ENCODE assay signal across 8 cellular contexts in the genomic region with DNA sequence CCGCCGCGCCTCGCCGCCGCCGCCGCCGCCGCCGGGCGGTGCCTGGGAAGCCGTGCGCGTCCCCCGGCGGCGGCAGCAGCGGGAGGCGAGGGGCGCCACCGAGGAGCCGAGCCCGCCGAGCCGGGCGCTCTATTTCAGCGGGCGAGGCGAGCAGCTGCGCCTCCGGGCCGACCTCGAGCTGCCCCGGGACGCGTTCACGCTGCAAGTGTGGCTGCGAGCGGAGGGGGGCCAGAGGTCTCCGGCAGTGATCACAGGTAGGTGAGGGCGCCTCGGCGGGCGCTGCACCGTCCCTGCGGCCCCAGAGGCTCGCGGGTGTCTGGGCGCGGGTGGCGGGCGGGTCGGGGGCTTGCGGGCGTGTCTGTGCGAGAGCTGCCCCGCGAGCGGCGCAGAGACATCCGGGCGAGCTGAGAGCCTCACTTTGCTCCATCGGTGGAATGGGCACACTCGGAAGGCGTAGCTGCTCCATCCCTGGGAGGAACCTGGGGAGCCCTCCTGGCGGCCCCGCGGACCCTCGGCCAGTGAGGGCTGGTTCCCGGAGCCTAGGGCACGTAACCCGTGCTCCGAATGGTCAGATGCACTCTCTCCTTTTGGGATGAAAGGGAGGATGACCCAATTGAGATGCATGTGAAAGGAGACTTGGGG. TPM values are rescaled to one million over a fixed set of nuclear protein-coding genes. Genes with fewer than 3 reads are reported as not detected.
DNase-seq lines count a peak whose midpoint lies in the region; ATAC-seq and TF ChIP-seq lines count a peak whose summit lies in the region.

No MANE protein-coding gene starts in this region.

- H3K27ac Mint-ChIP-seq in activated naive CD4-positive, alpha-beta T cell treated with anti-CD3 and anti-CD28 coated beads, Interleukin-2, amount 10 ng/mL, durations not matched to agents 7 days and 5 days = no peak overlapping the region

- peaks cover 6 to 89% of the 10 kb centered on the region in 2 donors for H3K27me3 ChIP-seq in left lung
- peaks cover 83% of the 10 kb centered on the region for H3K27me3 ChIP-seq in transverse colon

- TF ChIP-seq POLR2A in transverse colon (IDR thresholded peaks at IDR 0.05) = no peak

- H3K27me3 Mint-ChIP-seq in activated naive CD4-positive, alpha-beta T cell treated with anti-CD3 and anti-CD28 coated beads, Interleukin-2, amount 10 ng/mL, durations not matched to agents 7 days and 5 days = peaks cover 80% of the 10 kb centered on the region

- DNase-seq in NCI-H748 (lab: John Stamatoyannopoulos, UW; ENCODE audit: unreplicated experiment) (peak; percentile 54), NCI-H748 treated with DMSO at 0.1 percent for 48 hours (lab: John Stamatoyannopoulos, UW) (no peak), choroid plexus epithelial cell (ENCODE audit: low read depth) (no peak), left lung (peak in 1 of 2 donors; percentile 78), transverse colon (no peak), NCI-H2107 (lab: John Stamatoyannopoulos, UW) (no peak)
- no peak for DNase-seq in activated naive CD4-positive, alpha-beta T cell treated with anti-CD3 and anti-CD28 coated beads, Interleukin-2, amount 10 ng/mL, durations not matched to agents 7 days and 5 days

- WGBS in transverse colon (ENCODE audit: low coverage in 1 of 2), 2 donors = 14% methylated on average over 37 of the region's 74 CpGs; no CpG with 5 or more reads in 1 of the 2 donors

- peak overlapping the region; percentile 89 for H3K4me3 ChIP-seq in choroid plexus epithelial cell (ENCODE audit: low read depth, low read length)
- H3K4me3 ChIP-seq in left lung = peak overlapping the region; percentile 34
- peak overlapping the region; percentile 4 to 49 (median 43) for H3K4me3 ChIP-seq in transverse colon

- TF ChIP-seq EP300 in transverse colon (IDR thresholded peaks at IDR 0.05; ENCODE audit: low read depth) = no peak

- in situ Hi-C loops in transverse colon (cut with MboI; ENCODE audit: low pct_ligation_motif_present in 1 of 4, low pct_unique_long_range_greater_than_20kb in 1 of 4, low sequenced_read_pairs in 3 of 4) = loop anchor here (10.0 to 25.0 kb wide), 4 partner anchors 408 to 508 kb away; no protein-coding TSS in a partner anchor

- intact Hi-C loops in left lung (cut with DNase I) (loop anchor here in 1 of 2 donors (5.0 to 10.0 kb wide), 2 partner anchors 418 to 460 kb away; no protein-coding TSS in a partner anchor), transverse colon (cut with DNase I; ENCODE audit: low total_unique reads) (no loop called here)

- TF ChIP-seq CTCF in choroid plexus epithelial cell (conservative IDR thresholded peaks at IDR 0.05; ENCODE audit: low read depth, low read length) = no peak
- TF ChIP-seq CTCF in left lung (IDR thresholded peaks at IDR 0.05) = no peak
- no peak for TF ChIP-seq CTCF in transverse colon (IDR thresholded peaks at IDR 0.05)

- H3K4me1 Mint-ChIP-seq in activated naive CD4-positive, alpha-beta T cell treated with anti-CD3 and anti-CD28 coated beads, Interleukin-2, amount 10 ng/mL, durations not matched to agents 7 days and 5 days = peaks cover 6% of the 10 kb centered on the region

- H3K36me3 ChIP-seq in left lung = no peaks in the 10 kb centered on the region
- no peaks in the 10 kb centered on the region for H3K36me3 ChIP-seq in transverse colon

- H3K9me3 ChIP-seq in left lung (no peaks in the 10 kb centered on the region), transverse colon (no peaks in the 10 kb centered on the region)

- H3K27ac ChIP-seq in left lung (peak overlapping the region; percentile 8 to 79), transverse colon (peak overlapping the region; percentile 51 to 76 (median 75))

- H3K4me3 Mint-ChIP-seq in activated naive CD4-positive, alpha-beta T cell treated with anti-CD3 and anti-CD28 coated beads, Interleukin-2, amount 10 ng/mL, durations not matched to agents 7 days and 5 days = no peak overlapping the region

- H3K4me1 ChIP-seq in left lung (peaks cover 0 to 3% of the 10 kb centered on the region in 2 donors), transverse colon (peaks cover 0 to 26% (median 10%) of the 10 kb centered on the region in 4 donors)

- H3K9me3 Mint-ChIP-seq in activated naive CD4-positive, alpha-beta T cell treated with anti-CD3 and anti-CD28 coated beads, Interleukin-2, amount 10 ng/mL, durations not matched to agents 7 days and 5 days = no peaks in the 10 kb centered on the region

- CTCF ChIA-PET in activated naive CD4-positive, alpha-beta T cell treated with anti-CD3 and anti-CD28 coated beads, Interleukin-2, amount 10 ng/mL, durations not matched to agents 7 days and 5 days (lab: Charles Lee) = no interaction called here

- no peaks in the 10 kb centered on the region for H3K36me3 Mint-ChIP-seq in activated naive CD4-positive, alpha-beta T cell treated with anti-CD3 and anti-CD28 coated beads, Interleukin-2, amount 10 ng/mL, durations not matched to agents 7 days and 5 days

- ATAC-seq in left lung (peak; percentile 25), GM19467 (IDR thresholded peaks at IDR 0.05; ENCODE audit: unreplicated experiment) (no peak)

RNA-seq across cellular contexts. Expression of a gene that starts 0.9 kb away (rescaled TPM):
- total RNA-seq in left lung (1 to 10 TPM; 4.3 to 9.8 TPM), transverse colon (1 to 10 TPM in 2 of 4 donors, under 1 TPM in 2; 0.37 to 4.4 (median 1.4) TPM)

Comparison
In these comparisons a context has a peak if more than half of its experiments do, and no peak if none do; other contexts are left out.
1. H3K4me3 ChIP-seq: peak in every context shown above with its lines; median percentile 89 in choroid plexus epithelial cell; 43 in transverse colon; 34 in left lung.